Comparison of ENCODE assay signal across 8 cellular contexts in the genomic region with DNA sequence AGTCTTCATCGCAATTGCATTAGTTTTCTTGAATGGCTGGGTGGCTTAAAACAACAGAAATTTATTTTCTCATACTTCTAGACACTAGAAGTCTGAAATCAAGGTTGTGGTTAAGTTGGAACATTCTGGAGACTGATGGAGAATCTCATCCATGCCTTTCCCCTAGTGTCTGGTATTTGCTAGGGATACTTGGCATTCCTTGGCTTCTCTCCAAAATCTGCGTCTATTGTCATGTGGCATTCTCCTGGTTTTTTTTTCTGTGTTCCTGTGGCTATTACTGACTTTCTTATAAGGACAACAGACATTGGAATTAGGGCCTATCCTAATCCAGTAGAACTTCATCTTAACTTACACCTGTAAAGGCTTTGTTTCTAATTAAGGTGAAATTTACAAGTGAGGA.
A peak's percentile ranks its signal among the peaks of the same experiment; 100 is the strongest.
DNase-seq lines count a peak whose midpoint lies in the region; ATAC-seq, FAIRE-seq and TF ChIP-seq lines count a peak whose summit lies in the region.
"Had no signal": no experiment of that assay in that cellular context is flagged by ENCODE, and none has a peak within 500 bp of the region (broad histone marks: within the 10 kb centered on the region; RNA-seq: fewer than 3 reads in every experiment).

No MANE protein-coding gene starts in this region.

- H3K4me3 ChIP-seq in endodermal cell (ENCODE audit: low read length) = no peak overlapping the region

- TF ChIP-seq POLR2A in H54 (IDR thresholded peaks at IDR 0.05; ENCODE audit: low read depth, low read length) = no peak

- TF ChIP-seq CTCF in endodermal cell (conservative IDR thresholded peaks at IDR 0.05) (peak; percentile 62), osteocyte (IDR thresholded peaks at IDR 0.05) (peak; percentile 51)

- H3K36me3 Mint-ChIP-seq in endodermal cell (ENCODE audit: low read depth) (no peaks in the 10 kb centered on the region), osteocyte (ENCODE audit: unreplicated experiment) (no peaks in the 10 kb centered on the region)

- DNase-seq in H54 (ENCODE audit: insufficient read length, low spot score) (peak; percentile 1), NCI-H69 (lab: John Stamatoyannopoulos, UW) (peak; percentile 60), endodermal cell (peak; percentile 52), osteocyte (ENCODE audit: extremely low spot score, unreplicated experiment) (no peak), SKM-1 (lab: John Stamatoyannopoulos, UW; ENCODE audit: unreplicated experiment) (no peak)
- DNase-seq in stimulated activated CD4-positive, alpha-beta T cell treated with anti-CD3 and anti-CD28 coated beads, Interleukin-2, amount 100 ng/mL, for 48 hours = no peak
- DNase-seq: stimulated activated CD8-positive, alpha-beta memory T cell treated with anti-CD3 and anti-CD28 coated beads, Interleukin-4, amount 100 ng/mL, for 48 hours had no signal

- H3K27me3 Mint-ChIP-seq in endodermal cell (ENCODE audit: insufficient read depth) (no peaks in the 10 kb centered on the region), osteocyte (ENCODE audit: unreplicated experiment) (no peaks in the 10 kb centered on the region)

- WGBS in endodermal cell (ENCODE audit: insufficient coverage in 1 of 2, insufficient read length in 1 of 2), 2 experiments = 67 to 71% methylated on average over 1 to 2 of the region's 2 CpGs

- H3K9ac ChIP-seq in endodermal cell (ENCODE audit: extremely low read depth, low read length, poor library complexity, severe bottlenecking) = no peak overlapping the region

- H3K27ac Mint-ChIP-seq in endodermal cell = no peak overlapping the region
- no peak overlapping the region for H3K27ac Mint-ChIP-seq in osteocyte (ENCODE audit: unreplicated experiment)

- no peak overlapping the region for H3K27ac ChIP-seq in endodermal cell (ENCODE audit: low read depth, low read length)

- H3K4me3 Mint-ChIP-seq in endodermal cell = no peak overlapping the region
- H3K4me3 Mint-ChIP-seq in osteocyte (ENCODE audit: unreplicated experiment) = no peak overlapping the region

- no peaks in the 10 kb centered on the region for H3K27me3 ChIP-seq in endodermal cell (ENCODE audit: control insufficient read depth, insufficient read depth, low read length, poor library complexity, severe bottlenecking)

- ATAC-seq in HG03045 (IDR thresholded peaks at IDR 0.05; ENCODE audit: unreplicated experiment) = no peak

- H3K36me3 ChIP-seq in endodermal cell (ENCODE audit: control insufficient read depth, insufficient read depth, low read length) = no peaks in the 10 kb centered on the region

- H3K9me3 ChIP-seq in endodermal cell (ENCODE audit: control insufficient read depth, low read length) = no peaks in the 10 kb centered on the region

- H3K4me1 ChIP-seq in endodermal cell (ENCODE audit: control insufficient read depth, insufficient read depth, low read length) = no peaks in the 10 kb centered on the region

- peak; percentile 71 for FAIRE-seq in H54 (lab: Jason Lieb, UNC)

- H3K4me1 Mint-ChIP-seq in endodermal cell (peaks cover 4% of the 10 kb centered on the region), osteocyte (ENCODE audit: unreplicated experiment) (peaks cover 11% of the 10 kb centered on the region)

- no peaks in the 10 kb centered on the region for H3K9me3 Mint-ChIP-seq in endodermal cell
- peaks cover 9% of the 10 kb centered on the region for H3K9me3 Mint-ChIP-seq in osteocyte (ENCODE audit: unreplicated experiment)

Comparison
In these comparisons a context has a peak if more than half of its experiments do, and no peak if none do; other contexts are left out.
1. DNase-seq: peak in H54 (single experiment), NCI-H69 (single experiment) and endodermal cell (single experiment); none in osteocyte (single experiment), SKM-1 (single experiment) and stimulated activated CD4-positive, alpha-beta T cell treated with anti-CD3 and anti-CD28 coated beads, Interleukin-2, amount 100 ng/mL, for 48 hours (0 of 2).